In the genomic region with DNA sequence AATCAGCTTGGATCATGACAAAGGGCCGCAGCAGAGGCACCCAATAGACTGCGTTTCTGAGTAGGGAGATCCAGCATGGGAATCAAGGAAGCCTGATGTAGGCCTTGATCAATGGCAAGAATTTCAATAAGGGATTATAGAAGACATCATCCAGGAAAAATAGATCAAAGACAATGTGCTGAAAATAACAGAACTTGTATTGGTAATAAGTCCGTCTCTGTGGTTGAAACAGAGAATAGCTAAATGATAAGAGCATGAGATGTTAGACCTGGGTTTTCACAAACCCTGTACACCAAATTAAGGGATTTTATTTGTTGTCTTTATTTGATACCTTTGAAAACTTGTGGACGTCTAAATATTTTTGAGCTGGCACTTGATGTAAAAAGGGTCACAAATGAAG, we compare ENCODE assay signal across 25 cellular contexts.
DNase-seq lines count a peak whose midpoint lies in the region; ATAC-seq lines count a peak whose summit lies in the region.
"Had no signal": no experiment of that assay in that cellular context is flagged by ENCODE, and none has a peak within 500 bp of the region (broad histone marks: within the 10 kb centered on the region; RNA-seq: fewer than 3 reads in every experiment).

No MANE protein-coding gene starts in this region.

- peak; percentile 62 for ATAC-seq in GM18867 (IDR thresholded peaks at IDR 0.05; ENCODE audit: unreplicated experiment)
- peak; percentile 59 for ATAC-seq in GM21515 (IDR thresholded peaks at IDR 0.05; ENCODE audit: unreplicated experiment)
- peak; percentile 67 for ATAC-seq in HG03432 (IDR thresholded peaks at IDR 0.05; ENCODE audit: unreplicated experiment)
- ATAC-seq: left cardiac atrium; naive thymus-derived CD8-positive, alpha-beta T cell; psoas muscle; sciatic nerve had no signal

- no peak for DNase-seq in DMS 273 (lab: John Stamatoyannopoulos, UW; ENCODE audit: unreplicated experiment)
- no peak for DNase-seq in NCI-H2171 (lab: John Stamatoyannopoulos, UW)
- DNase-seq in ureter (ENCODE audit: low spot score): no peak
- DNase-seq in NOMO-1 (lab: John Stamatoyannopoulos, UW; ENCODE audit: unreplicated experiment in 2 of 2): no peak
- DNase-seq: activated CD4-positive, alpha-beta T cell treated with anti-CD3 and anti-CD28 coated beads, Interleukin-2, amount 50 U/mL, for 1 hour; activated CD4-positive, CD25-positive, alpha-beta regulatory T cell; activated gamma-delta T cell; activated naive CD8-positive, alpha-beta T cell treated with anti-CD3 and anti-CD28 coated beads, Interleukin-2, amount 10 ng/mL, durations not matched to agents 7 days and 5 days; activated T-cell treated with anti-CD3 and anti-CD28 coated beads, Interleukin-2, amount 50 U/mL, for 24 hours; DMS153; effector CD8-positive, alpha-beta T cell; immature natural killer cell; left cardiac atrium; naive thymus-derived CD8-positive, alpha-beta T cell; NCI-H1105; NCI-H1930; NCI-H510A treated with DMSO at 0.1 percent for 48 hours; nucleus accumbens; psoas muscle; stimulated activated CD4-positive, alpha-beta T cell treated with anti-CD3 and anti-CD28 coated beads, Interleukin-4, amount 100 ng/mL, for 24 hours; trophoblast cell had no signal
